ENCODE assay signal across 1 cellular context in genomic region chr22:41574847-41575381, GRCh38.
TF ChIP-seq lines count a peak whose summit lies in the region.

No MANE protein-coding gene starts in this region.

TF ChIP-seq in SK-N-SH, 30 proteins besides CTCF, POLR2A, EP300 and RAD21:
- no peak for TF ChIP-seq REST (IDR thresholded peaks at IDR 0.05; ENCODE audit: low read depth, low read length)
- no peak for TF ChIP-seq TEAD4 (IDR thresholded peaks at IDR 0.05; ENCODE audit: borderline replicate concordance, insufficient read depth)
- TF ChIP-seq, protein P1, sequence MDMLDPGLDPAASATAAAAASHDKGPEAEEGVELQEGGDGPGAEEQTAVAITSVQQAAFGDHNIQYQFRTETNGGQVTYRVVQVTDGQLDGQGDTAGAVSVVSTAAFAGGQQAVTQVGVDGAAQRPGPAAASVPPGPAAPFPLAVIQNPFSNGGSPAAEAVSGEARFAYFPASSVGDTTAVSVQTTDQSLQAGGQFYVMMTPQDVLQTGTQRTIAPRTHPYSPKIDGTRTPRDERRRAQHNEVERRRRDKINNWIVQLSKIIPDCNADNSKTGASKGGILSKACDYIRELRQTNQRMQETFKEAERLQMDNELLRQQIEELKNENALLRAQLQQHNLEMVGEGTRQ (IDR thresholded peaks at IDR 0.05; ENCODE audit: borderline replicate concordance, low read depth, low read length), result no peak
- TF ChIP-seq ELF1 (IDR thresholded peaks at IDR 0.05), result no peak
- TF ChIP-seq GABPA (IDR thresholded peaks at IDR 0.05; ENCODE audit: low read depth), result no peak
- no peak for TF ChIP-seq TAF1 (IDR thresholded peaks at IDR 0.05; ENCODE audit: borderline replicate concordance, low read depth, low read length)
- TF ChIP-seq MXI1 (IDR thresholded peaks at IDR 0.05; ENCODE audit: low read depth, low read length), result no peak
- TF ChIP-seq MAX (IDR thresholded peaks at IDR 0.05; ENCODE audit: low read depth), result no peak
- TF ChIP-seq FOXM1 (IDR thresholded peaks at IDR 0.05; ENCODE audit: low read depth), result no peak
- TF ChIP-seq YY1 (IDR thresholded peaks at IDR 0.05; ENCODE audit: low read depth), result no peak
- TF ChIP-seq SIN3A (IDR thresholded peaks at IDR 0.05; ENCODE audit: borderline replicate concordance, low read depth, low read length), result no peak
- no peak for TF ChIP-seq RXRA (IDR thresholded peaks at IDR 0.05; ENCODE audit: borderline replicate concordance, low read depth)
- TF ChIP-seq RFX5 (IDR thresholded peaks at IDR 0.05; ENCODE audit: low read length), result no peak
- no peak for TF ChIP-seq GATA2 (CRISPR knock-in tag; IDR thresholded peaks at IDR 0.05)
- no peak for TF ChIP-seq FOSL2 (IDR thresholded peaks at IDR 0.05; ENCODE audit: borderline replicate concordance, low read depth)
